ENCODE assay signal across 13 cellular contexts in genomic region chr20:32450484-32451061, GRCh38.
DNase-seq lines count a peak whose midpoint lies in the region; ATAC-seq and TF ChIP-seq lines count a peak whose summit lies in the region.
"Had no signal": no experiment of that assay in that cellular context is flagged by ENCODE, and none has a peak within 500 bp of the region (broad histone marks: within the 10 kb centered on the region; RNA-seq: fewer than 3 reads in every experiment).

No MANE protein-coding gene starts in this region.

- H3K4me2 ChIP-seq in PC-9 (no peak overlapping the region), SK-N-SH (no peak overlapping the region)

- no peak overlapping the region for H3K4me3 Mint-ChIP-seq in CD4-positive, CD25-positive, alpha-beta regulatory T cell
- no peak overlapping the region for H3K4me3 Mint-ChIP-seq in chondrocyte (ENCODE audit: unreplicated experiment)
- peak overlapping the region; percentile 57 for H3K4me3 Mint-ChIP-seq in neural crest cell

- peaks cover 14% of the 10 kb centered on the region; the same call in 1 of the 2 replicates for H3F3A ChIP-seq in PC-9 (ENCODE audit: insufficient read depth, low read depth)
- no peaks in the 10 kb centered on the region for H3F3A ChIP-seq in SK-N-SH (replicated peaks; ENCODE audit: insufficient read depth)

- H3K27me3 Mint-ChIP-seq in CD4-positive, CD25-positive, alpha-beta regulatory T cell, result no peaks in the 10 kb centered on the region
- H3K27me3 Mint-ChIP-seq in chondrocyte (ENCODE audit: low read depth), result no peaks in the 10 kb centered on the region
- H3K27me3 Mint-ChIP-seq in neural crest cell (ENCODE audit: low read depth), result peaks cover 12% of the 10 kb centered on the region

- H4K20me1 ChIP-seq in PC-9 (ENCODE audit: insufficient read depth), result peaks cover 14% of the 10 kb centered on the region
- H4K20me1 ChIP-seq in SK-N-SH (ENCODE audit: insufficient read depth), result peaks cover 15% of the 10 kb centered on the region; the same call in 1 of the 2 replicates

- peak overlapping the region; percentile 33 for H3K27ac ChIP-seq in CD4-positive, CD25-positive, alpha-beta regulatory T cell (ENCODE audit: insufficient read depth, low read length, poor library complexity, severe bottlenecking)
- H3K27ac ChIP-seq in HL-60 (replicated peaks) (0 out of 2 replicates have a peak overlapping the region, but pooled peaks have one; percentile 16), PC-9 (no peak overlapping the region), SK-N-SH (ENCODE audit: low read depth in 2 of 2, low read length in 1 of 2) (peak overlapping the region in 1 of 2 experiments; percentile 98; a peak in 2 of 4 replicates)
- H3K27ac ChIP-seq: colonic mucosa had no signal

- no peaks in the 10 kb centered on the region for H3K9me2 ChIP-seq in PC-9 (ENCODE audit: insufficient read depth)
- H3K9me2 ChIP-seq in SK-N-SH, result no peaks in the 10 kb centered on the region

- H3K27me3 ChIP-seq in CD4-positive, CD25-positive, alpha-beta regulatory T cell (ENCODE audit: control insufficient read depth, insufficient read depth, low read length), result no peaks in the 10 kb centered on the region
- H3K27me3 ChIP-seq in HL-60 (ENCODE audit: insufficient read depth, poor library complexity, severe bottlenecking) (no peaks in the 10 kb centered on the region), PC-9 (ENCODE audit: insufficient read depth, low read depth) (no peaks in the 10 kb centered on the region), SK-N-SH (ENCODE audit: insufficient read depth) (no peaks in the 10 kb centered on the region)
- H3K27me3 ChIP-seq: colonic mucosa had no signal

- H3K79me2 ChIP-seq in PC-9 (ENCODE audit: low read depth) (no peaks in the 10 kb centered on the region), SK-N-SH (ENCODE audit: insufficient read depth) (peaks cover 13% of the 10 kb centered on the region; the same call in 1 of the 2 replicates)

- H3K4me1 ChIP-seq in CD4-positive, CD25-positive, alpha-beta regulatory T cell (ENCODE audit: control insufficient read depth, insufficient read depth, low read length, poor library complexity, severe bottlenecking), result peaks cover 10% of the 10 kb centered on the region
- H3K4me1 ChIP-seq in PC-9 (replicated peaks; ENCODE audit: insufficient read depth), result no peaks in the 10 kb centered on the region
- peaks cover 0 to 100% of the 10 kb centered on the region in 2 experiments; a peak in 2 of 4 replicates for H3K4me1 ChIP-seq in SK-N-SH (ENCODE audit: control insufficient read depth in 1 of 2, insufficient read depth in 2 of 2, low read depth in 1 of 2, low read length in 1 of 2)
- H3K4me1 ChIP-seq: colonic mucosa had no signal

- POLR2A ChIA-PET in PC-9 (lab: Charles Lee; ENCODE audit: unreplicated experiment), result no interaction called here
- POLR2A ChIA-PET in SK-N-SH (lab: Yijun Ruan, JAX), result interaction anchor here (0.5 to 2.0 kb wide), 7 partner anchors 33 to 341 kb away, joined by 3 to 11 read pairs (median 3); partner anchors contain the start of gene ASXL1

- H3K36me3 ChIP-seq in CD4-positive, CD25-positive, alpha-beta regulatory T cell (ENCODE audit: control insufficient read depth, insufficient read depth, low read length), result peaks cover 82% of the 10 kb centered on the region
- H3K36me3 ChIP-seq in PC-9 (ENCODE audit: low read depth) (no peaks in the 10 kb centered on the region; the same call in 1 of the 2 replicates), SK-N-SH (replicated peaks in 1 of 2; ENCODE audit: control insufficient read depth in 1 of 2, insufficient read depth in 2 of 2, low read length in 1 of 2) (peaks cover 7 to 74% of the 10 kb centered on the region in 2 experiments)

- 89% methylated on average over 7 of the region's 9 CpGs for WGBS in SK-N-SH (ENCODE audit: low lambda C conversion rate)

- peak overlapping the region in 2 of 3 donors; percentile 46 to 82 for H3K27ac Mint-ChIP-seq in CD4-positive, CD25-positive, alpha-beta regulatory T cell
- H3K27ac Mint-ChIP-seq in chondrocyte (ENCODE audit: unreplicated experiment) (peak overlapping the region; percentile 59), neural crest cell (ENCODE audit: unreplicated experiment) (peak overlapping the region; percentile 35)

- no peak for TF ChIP-seq RAD21 in SK-N-SH (IDR thresholded peaks at IDR 0.05; ENCODE audit: low read length)

- peaks cover 0 to 24% (median 4%) of the 10 kb centered on the region in 4 donors for H3K4me1 Mint-ChIP-seq in CD4-positive, CD25-positive, alpha-beta regulatory T cell
- peaks cover 11% of the 10 kb centered on the region for H3K4me1 Mint-ChIP-seq in chondrocyte (ENCODE audit: low read depth)
- peaks cover 13% of the 10 kb centered on the region for H3K4me1 Mint-ChIP-seq in neural crest cell

- H3K9ac ChIP-seq in SK-N-SH, result no peak overlapping the region

- ATAC-seq in CD4-positive, CD25-positive, alpha-beta regulatory T cell (ENCODE audit: low read depth in 2 of 2), result no peak
- ATAC-seq: HCT116, mucosa of descending colon had no signal

- H3K4me3 ChIP-seq in CD4-positive, CD25-positive, alpha-beta regulatory T cell (ENCODE audit: low read depth, low read length), result no peak overlapping the region
- H3K4me3 ChIP-seq in HL-60 (replicated peaks; ENCODE audit: insufficient read depth, low read length) (no peak overlapping the region), PC-9 (no peak overlapping the region), SK-N-SH (ENCODE audit: low read depth in 2 of 2, low read length in 1 of 2) (no peak overlapping the region)
- H3K4me3 ChIP-seq: colonic mucosa, mucosa of descending colon had no signal

- no peak overlapping the region for H2AFZ ChIP-seq in PC-9
- H2AFZ ChIP-seq in SK-N-SH (ENCODE audit: low read depth), result no peak overlapping the region

- peaks cover 22% of the 10 kb centered on the region for H3K36me3 Mint-ChIP-seq in CD4-positive, CD25-positive, alpha-beta regulatory T cell
- H3K36me3 Mint-ChIP-seq in chondrocyte (ENCODE audit: low read depth) (peaks cover 43% of the 10 kb centered on the region), neural crest cell (ENCODE audit: low read depth) (peaks cover 14% of the 10 kb centered on the region)

- no peak for TF ChIP-seq CTCF in HL-60 (IDR thresholded peaks at IDR 0.05; ENCODE audit: insufficient read depth, low read length)
- TF ChIP-seq CTCF in chondrocyte (IDR thresholded peaks at IDR 0.05), result no peak
- no peak for TF ChIP-seq CTCF in neural crest cell (conservative IDR thresholded peaks at IDR 0.05)
- no peak for TF ChIP-seq CTCF in PC-9 (conservative IDR thresholded peaks at IDR 0.05)
- no peak for TF ChIP-seq CTCF in SK-N-SH (IDR thresholded peaks at IDR 0.05)

- no peak for DNase-seq in CD4-positive, CD25-positive, alpha-beta regulatory T cell
- DNase-seq in HL-60 (ENCODE audit: low read depth in 1 of 2, low spot score in 1 of 2), result no peak
- no peak for DNase-seq in chondrocyte (ENCODE audit: low spot score)
- no peak for DNase-seq in neural crest cell (ENCODE audit: low read depth, low spot score)
- no peak for DNase-seq in PC-9
- no peak for DNase-seq in SK-N-SH
- DNase-seq in effector CD4-positive, alpha-beta T cell, result no peak
- no peak for DNase-seq in DMS 273 treated with DMSO at 0.1 percent for 48 hours (lab: John Stamatoyannopoulos, UW)
- DNase-seq: activated gamma-delta T cell, colonic mucosa, MM.1S had no signal

- H3K9me3 Mint-ChIP-seq in CD4-positive, CD25-positive, alpha-beta regulatory T cell, result no peaks in the 10 kb centered on the region
- H3K9me3 Mint-ChIP-seq in chondrocyte (ENCODE audit: low read depth) (no peaks in the 10 kb centered on the region), neural crest cell (no peaks in the 10 kb centered on the region)

- CTCF ChIA-PET in PC-9 (lab: Charles Lee), result no interaction called here
- CTCF ChIA-PET in SK-N-SH (lab: Yijun Ruan, JAX), result interaction anchor here (0.6 to 1.9 kb wide), 8 partner anchors 9 to 190 kb away, joined by 3 to 6 read pairs (median 4); no protein-coding TSS in a partner anchor

- no TSS peak for BruUV-seq in PC-9 (replicated peaks; lab: Mats Ljungman, UMichigan)

- no peak for TF ChIP-seq EP300 in SK-N-SH (IDR thresholded peaks at IDR 0.05; ENCODE audit: borderline replicate concordance in 1 of 2, low read depth in 1 of 2, low read length in 1 of 2)

- no peaks in the 10 kb centered on the region for H3K9me3 ChIP-seq in CD4-positive, CD25-positive, alpha-beta regulatory T cell (ENCODE audit: control insufficient read depth in 2 of 2, low read length in 2 of 2)
- H3K9me3 ChIP-seq in PC-9 (ENCODE audit: insufficient read depth, low read depth), result no peaks in the 10 kb centered on the region
- H3K9me3 ChIP-seq in SK-N-SH, result no peaks in the 10 kb centered on the region
- H3K9me3 ChIP-seq: colonic mucosa, mucosa of descending colon had no signal

- intact Hi-C loops in PC-9 (cut with micrococcal nuclease; ENCODE audit: unreplicated experiment), result no loop called here

TF ChIP-seq in SK-N-SH, 30 proteins besides CTCF, POLR2A, EP300 and RAD21 (continues in another document):
- TF ChIP-seq NRF1 (IDR thresholded peaks at IDR 0.05; ENCODE audit: low read depth, low read length) (no peak), GABPA (IDR thresholded peaks at IDR 0.05; ENCODE audit: low read depth) (no peak), TCF12 (IDR thresholded peaks at IDR 0.05) (no peak), CHD2 (IDR thresholded peaks at IDR 0.05; ENCODE audit: low read length, partially characterized antibody) (no peak), YY1 (IDR thresholded peaks at IDR 0.05; ENCODE audit: low read depth) (no peak), NFIC (IDR thresholded peaks at IDR 0.05; ENCODE audit: borderline replicate concordance) (no peak), POLR2AphosphoS5 (IDR thresholded peaks at IDR 0.05; ENCODE audit: low read depth, low read length) (no peak), ZBTB33 (IDR thresholded peaks at IDR 0.05; ENCODE audit: borderline replicate concordance, low read depth) (no peak), SMC3 (IDR thresholded peaks at IDR 0.05; ENCODE audit: low read depth, low read length) (no peak), SIN3A (IDR thresholded peaks at IDR 0.05; ENCODE audit: borderline replicate concordance, low read depth, low read length) (no peak), MXI1 (IDR thresholded peaks at IDR 0.05; ENCODE audit: low read depth, low read length) (no peak), FOXJ3 (CRISPR knock-in tag; IDR thresholded peaks at IDR 0.05) (no peak)
